8 cellular contexts compared by ENCODE assay signal in genomic region chr10:42638821-42639270, GRCh38. TPM values are rescaled to one million over a fixed set of nuclear protein-coding genes. Genes with fewer than 3 reads are reported as not detected.
A peak's percentile ranks its signal among the peaks of the same experiment; 100 is the strongest.
DNase-seq lines count a peak whose midpoint lies in the region; ATAC-seq and TF ChIP-seq lines count a peak whose summit lies in the region.

No MANE protein-coding gene starts in this region.

- TF ChIP-seq CTCF in body of pancreas (IDR thresholded peaks at IDR 0.05), result no peak
- TF ChIP-seq CTCF in uterus (IDR thresholded peaks at IDR 0.05), result no peak
- no peak for TF ChIP-seq CTCF in GM10248 (IDR thresholded peaks at IDR 0.05; ENCODE audit: control extremely low read depth, extremely low read depth, low read depth, missing control alignments)

- H3K27ac ChIP-seq in body of pancreas (peak overlapping the region; percentile 90 to 100 (median 96)), mesodermal cell (ENCODE audit: low read depth, low read length, severe bottlenecking) (peak overlapping the region; percentile 93), uterus (peak overlapping the region; percentile 88 to 93)

- ATAC-seq in body of pancreas (no peak), GM19035 (IDR thresholded peaks at IDR 0.05; ENCODE audit: unreplicated experiment) (no peak)

- H3K27me3 ChIP-seq in body of pancreas (no peaks in the 10 kb centered on the region), uterus (no peaks in the 10 kb centered on the region)

- H3K4me1 ChIP-seq in body of pancreas (peaks cover 59% of the 10 kb centered on the region), mesodermal cell (ENCODE audit: control insufficient read depth, insufficient read depth, low read length, poor library complexity, severe bottlenecking) (no peaks in the 10 kb centered on the region), uterus (no peaks in the 10 kb centered on the region)

- CTCF ChIA-PET in GM10248 (lab: Yijun Ruan, JAX), result no interaction called here

- 0% methylated on average over 6 of the region's 6 CpGs for WGBS in body of pancreas, 2 donors
- WGBS in mesodermal cell (ENCODE audit: insufficient coverage in 2 of 2), 2 experiments, result 0 to 20% methylated on average over 1 to 2 of the region's 6 CpGs

- H3K9me3 ChIP-seq in body of pancreas, result no peaks in the 10 kb centered on the region
- no peaks in the 10 kb centered on the region for H3K9me3 ChIP-seq in mesodermal cell (ENCODE audit: control insufficient read depth, low read length)
- no peaks in the 10 kb centered on the region for H3K9me3 ChIP-seq in uterus

- intact Hi-C loops in body of pancreas (cut with DNase I) (loop anchor here (10.0 kb wide), 1 partner anchor 84 kb away; no protein-coding TSS in a partner anchor), uterus (cut with DNase I; ENCODE audit: low total_unique reads) (no loop called here)

- DNase-seq in stimulated activated CD4-positive, alpha-beta T cell treated with anti-CD3 and anti-CD28 coated beads, Interleukin-12 subunit alpha, Interleukin-12 subunit beta, amount 100 ng/mL, for 4 hours, result peak; percentile 25
- no peak for DNase-seq in stimulated activated CD4-positive, alpha-beta T cell treated with anti-CD3 and anti-CD28 coated beads, Interleukin-2, amount 100 ng/mL, for 48 hours
- DNase-seq in body of pancreas (no peak), uterus (no peak), SW 1271 (lab: John Stamatoyannopoulos, UW) (no peak), GM10248 (ENCODE audit: extremely low spot score) (no peak)

- peak overlapping the region; percentile 21 to 67 for H3K4me3 ChIP-seq in body of pancreas
- H3K4me3 ChIP-seq in mesodermal cell (ENCODE audit: extremely low read depth, insufficient read depth, low read length, poor library complexity, severe bottlenecking), result peak overlapping the region; percentile 73
- peak overlapping the region; percentile 66 to 72 for H3K4me3 ChIP-seq in uterus

- peaks cover 0 to 2% of the 10 kb centered on the region in 2 donors for H3K36me3 ChIP-seq in body of pancreas (replicated peaks in 1 of 2; ENCODE audit: insufficient read depth in 1 of 2, low read depth in 2 of 2)
- H3K36me3 ChIP-seq in mesodermal cell (ENCODE audit: control insufficient read depth, insufficient read depth, low read length), result peaks cover 13% of the 10 kb centered on the region
- no peaks in the 10 kb centered on the region for H3K36me3 ChIP-seq in uterus

- POLR2A ChIA-PET in GM10248 (lab: Yijun Ruan, JAX), result no interaction called here

- no peak for TF ChIP-seq POLR2A in body of pancreas (IDR thresholded peaks at IDR 0.05)
- TF ChIP-seq POLR2A in uterus (IDR thresholded peaks at IDR 0.05), result no peak

RNA-seq across cellular contexts. Expression of gene ZNF33B, which starts 0.5 kb away (rescaled TPM):
- total RNA-seq in body of pancreas (10 to 100 TPM; 27.0 to 82.5 TPM), uterus (10 to 100 TPM in 2 of 4 donors, 1 to 10 TPM in 2; 5.3 to 38.6 (median 21.3) TPM)
- 8.1 TPM for polyA plus RNA-seq in mesodermal cell (2013, experiment 1 of 2)
- 9.9 TPM for polyA plus RNA-seq in mesodermal cell (2013, experiment 2 of 2)
